In the genomic region with DNA sequence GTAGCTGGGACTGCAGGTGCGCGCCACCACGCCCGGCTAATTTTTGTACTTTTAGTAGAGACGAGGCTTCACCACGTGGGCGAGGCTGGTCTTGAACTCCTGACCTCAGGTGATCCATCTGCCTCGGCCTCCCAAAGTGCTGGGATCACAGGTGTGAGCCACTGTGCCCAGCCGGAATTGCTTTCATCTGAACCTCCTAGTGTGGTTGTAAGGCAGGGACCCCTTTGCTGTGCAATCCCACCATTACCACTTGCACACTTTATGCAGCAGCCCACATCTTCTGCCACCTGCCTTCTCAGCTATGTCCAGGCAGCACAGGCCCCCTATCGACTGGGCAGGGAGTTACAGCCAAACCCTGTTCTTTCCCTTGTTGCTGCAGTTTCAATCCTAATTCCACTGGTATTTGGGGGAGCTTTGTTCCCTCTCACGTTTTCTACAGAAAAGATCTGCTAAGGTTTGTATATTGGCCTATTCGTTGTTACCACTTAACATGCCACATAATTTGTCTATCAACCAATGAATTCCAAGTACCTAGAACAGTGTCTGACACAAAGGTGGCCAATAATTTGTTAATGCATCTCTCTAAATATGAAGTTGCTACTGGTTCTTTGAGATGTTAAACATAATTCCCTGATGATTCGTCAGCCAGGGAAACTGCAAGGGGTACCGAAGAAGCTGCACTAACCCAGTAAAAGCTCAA, we compare ENCODE assay signal across 8 cellular contexts. TPM values are rescaled to one million over a fixed set of nuclear protein-coding genes. Genes with fewer than 3 reads are reported as not detected.
DNase-seq lines count a peak whose midpoint lies in the region; ATAC-seq and TF ChIP-seq lines count a peak whose summit lies in the region.

No MANE protein-coding gene starts in this region.

- H3K27ac ChIP-seq in upper lobe of left lung: no peak overlapping the region

- TF ChIP-seq CTCF in CD14-positive monocyte (IDR thresholded peaks at IDR 0.05): peak; percentile 63
- TF ChIP-seq CTCF in GM20000 (IDR thresholded peaks at IDR 0.05; ENCODE audit: extremely low read depth, missing control alignments): peak; percentile 49
- peak; percentile 20 to 47 (median 40) for TF ChIP-seq CTCF in upper lobe of left lung (IDR thresholded peaks at IDR 0.05)

- peaks cover 26 to 42% of the 10 kb centered on the region in 2 donors for H3K36me3 Mint-ChIP-seq in CD14-positive monocyte
- peaks cover 7 to 20% of the 10 kb centered on the region in 2 donors for H3K36me3 Mint-ChIP-seq in activated T-cell treated with anti-CD3 and anti-CD28 coated beads, Interleukin-2, amount 50 U/mL, for 72 hours (ENCODE audit: insufficient read depth in 2 of 2)

- H3K4me1 Mint-ChIP-seq in CD14-positive monocyte: peaks cover 42% of the 10 kb centered on the region
- peaks cover 46% of the 10 kb centered on the region for H3K4me1 Mint-ChIP-seq in activated T-cell treated with anti-CD3 and anti-CD28 coated beads, Interleukin-2, amount 50 U/mL, for 72 hours (ENCODE audit: low read depth)

- TF ChIP-seq EP300 in upper lobe of left lung (IDR thresholded peaks at IDR 0.05): no peak

- H3K27me3 Mint-ChIP-seq in CD14-positive monocyte (ENCODE audit: low read depth in 3 of 3): peaks cover 0 to 11% (median 0%) of the 10 kb centered on the region in 3 donors
- no peaks in the 10 kb centered on the region for H3K27me3 Mint-ChIP-seq in activated T-cell treated with anti-CD3 and anti-CD28 coated beads, Interleukin-2, amount 50 U/mL, for 72 hours (ENCODE audit: low read depth)

- DNase-seq in CD14-positive monocyte (ENCODE audit: low spot score): no peak
- no peak for DNase-seq in GM20000 (ENCODE audit: low spot score)
- DNase-seq in OCI-M1 (lab: John Stamatoyannopoulos, UW): peak; percentile 52
- peak; percentile 35 to 59 for DNase-seq in activated T-cell treated with anti-CD3 and anti-CD28 coated beads, Interleukin-2, amount 50 U/mL, for 72 hours
- peak; percentile 28 for DNase-seq in iPS-NIHi7 (ENCODE audit: extremely low spot score)
- peak in 1 of 2 donors; percentile 34 for DNase-seq in upper lobe of left lung
- no peak for DNase-seq in cerebellar nuclear complex (lab: John Stamatoyannopoulos, UW)
- no peak for DNase-seq in hippocampal formation (lab: John Stamatoyannopoulos, UW)

- H3K27ac Mint-ChIP-seq in CD14-positive monocyte: peak overlapping the region in 3 of 7 donors; percentile 32 to 37 (median 35)
- peak overlapping the region; percentile 6 for H3K27ac Mint-ChIP-seq in activated T-cell treated with anti-CD3 and anti-CD28 coated beads, Interleukin-2, amount 50 U/mL, for 72 hours

- peak; percentile 39 to 62 for ATAC-seq in activated T-cell treated with anti-CD3 and anti-CD28 coated beads, Interleukin-2, amount 50 U/mL, for 72 hours (replicated peaks in 1 of 2)
- no peak for ATAC-seq in upper lobe of left lung (ENCODE audit: low FRiP score in 2 of 2)

- 70 to 73% methylated on average over 5 to 14 of the region's 14 CpGs for WGBS in upper lobe of left lung, 2 donors

- intact Hi-C loops in CD14-positive monocyte (cut with micrococcal nuclease): no loop called here

- H3K9me3 Mint-ChIP-seq in CD14-positive monocyte: peaks cover 0 to 2% (median 0%) of the 10 kb centered on the region in 7 donors
- no peaks in the 10 kb centered on the region for H3K9me3 Mint-ChIP-seq in activated T-cell treated with anti-CD3 and anti-CD28 coated beads, Interleukin-2, amount 50 U/mL, for 72 hours

- no peak for TF ChIP-seq POLR2A in upper lobe of left lung (IDR thresholded peaks at IDR 0.05)

- no peak overlapping the region for H3K4me3 ChIP-seq in upper lobe of left lung

- peaks cover 4 to 30% (median 14%) of the 10 kb centered on the region in 4 donors for H3K4me1 ChIP-seq in upper lobe of left lung

- H3K9me3 ChIP-seq in upper lobe of left lung: no peaks in the 10 kb centered on the region

- H3K27me3 ChIP-seq in upper lobe of left lung: no peaks in the 10 kb centered on the region

- H3K4me3 Mint-ChIP-seq in CD14-positive monocyte: no peak overlapping the region
- H3K4me3 Mint-ChIP-seq in activated T-cell treated with anti-CD3 and anti-CD28 coated beads, Interleukin-2, amount 50 U/mL, for 72 hours: peak overlapping the region in 1 of 2 donors; percentile 15

- peaks cover 0 to 41% (median 11%) of the 10 kb centered on the region in 4 donors for H3K36me3 ChIP-seq in upper lobe of left lung

RNA-seq across cellular contexts. Expression of gene RPL39, which starts 6.5 kb away (rescaled TPM):
- 1,000 to 10,000 TPM; 1,908 to 2,198 TPM for polyA plus RNA-seq in CD14-positive monocyte
- total RNA-seq in activated T-cell treated with anti-CD3 and anti-CD28 coated beads, Interleukin-2, amount 50 U/mL, for 72 hours: 1,000 to 10,000 TPM; 2,946 to 2,967 TPM
- total RNA-seq in upper lobe of left lung: 1,000 to 10,000 TPM in 4 of 6 donors, 100 to 1,000 TPM in 2; 332 to 2,261 (median 1,214) TPM

RNA-seq across cellular contexts. Expression of gene SOWAHD, which starts 26.5 kb away (rescaled TPM):
- 1 to 10 TPM; 4.0 to 7.4 TPM for polyA plus RNA-seq in CD14-positive monocyte
- total RNA-seq in activated T-cell treated with anti-CD3 and anti-CD28 coated beads, Interleukin-2, amount 50 U/mL, for 72 hours: under 1 TPM; 0.46 to 0.50 TPM
- total RNA-seq in upper lobe of left lung: 10 to 100 TPM in 1 of 6 donors, 1 to 10 TPM in 5; 3.2 to 11.6 (median 4.1) TPM

Comparison
In these comparisons a context has a peak if more than half of its experiments do, and no peak if none do; other contexts are left out.
1. DNase-seq: peak in OCI-M1 (single experiment), activated T-cell treated with anti-CD3 and anti-CD28 coated beads, Interleukin-2, amount 50 U/mL, for 72 hours (2 of 2) and iPS-NIHi7 (single experiment); none in CD14-positive monocyte (single experiment), GM20000 (single experiment), cerebellar nuclear complex (0 of 2) and hippocampal formation (0 of 2).
2. ATAC-seq: peak in activated T-cell treated with anti-CD3 and anti-CD28 coated beads, Interleukin-2, amount 50 U/mL, for 72 hours (2 of 2); none in upper lobe of left lung (0 of 2).
3. Peak in every context shown above with its lines, with median percentiles within 50 percentile points of each other: CTCF ChIP-seq.